ENCODE assay signal across 12 cellular contexts in the genomic region with DNA sequence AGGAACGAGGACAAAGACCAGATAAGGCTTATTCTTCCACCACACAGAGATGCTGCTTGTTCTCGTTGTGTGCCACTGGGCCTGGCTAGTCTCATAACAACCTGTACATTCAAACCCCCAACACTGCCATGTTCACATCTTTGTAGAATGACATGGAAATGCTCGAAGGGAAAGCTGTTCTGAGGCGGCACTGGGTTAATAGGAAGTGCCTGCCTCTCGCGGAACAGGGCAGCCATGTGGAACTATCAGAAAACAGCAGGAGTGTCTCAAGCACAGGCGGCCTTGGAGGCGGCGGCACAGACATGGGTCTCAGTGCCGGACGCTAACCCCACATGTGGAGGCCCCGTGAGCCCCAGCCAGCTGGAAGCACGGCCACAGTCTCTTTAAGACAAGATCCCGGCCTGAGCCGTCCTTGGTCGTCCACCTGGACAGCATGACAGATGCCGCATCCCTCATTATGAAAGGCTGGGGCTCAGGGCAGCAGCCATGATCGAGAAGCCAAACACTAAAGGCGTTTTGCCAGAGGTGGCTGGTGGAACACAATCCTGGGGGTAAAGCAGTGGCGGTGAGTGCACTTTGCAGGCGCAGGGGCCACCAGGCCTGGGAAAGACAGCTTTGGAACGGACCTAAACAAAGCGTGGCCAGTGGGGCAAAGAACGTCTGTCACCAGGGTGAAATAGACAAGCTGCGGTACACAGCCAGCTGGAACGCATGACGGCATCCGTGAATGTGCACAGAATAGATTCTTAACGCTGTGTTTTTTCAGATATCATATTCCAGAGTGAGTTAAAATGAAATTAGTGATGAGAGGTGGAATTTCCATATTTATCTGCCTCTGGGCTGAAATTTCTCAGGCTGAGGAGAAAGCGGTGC.
DNase-seq lines count a peak whose midpoint lies in the region; ATAC-seq and TF ChIP-seq lines count a peak whose summit lies in the region.
"Had no signal": no experiment of that assay in that cellular context is flagged by ENCODE, and none has a peak within 500 bp of the region (broad histone marks: within the 10 kb centered on the region; RNA-seq: fewer than 3 reads in every experiment).

No MANE protein-coding gene starts in this region.

- ATAC-seq in DND-41 (ENCODE audit: insufficient read depth, low read depth) (no peak), sciatic nerve (peak; percentile 41), GM21390 (IDR thresholded peaks at IDR 0.05; ENCODE audit: unreplicated experiment) (no peak)
- ATAC-seq: left colon had no signal

- no peak overlapping the region for H3K9ac ChIP-seq in DND-41 (ENCODE audit: low read depth, low read length)

- H3K4me1 ChIP-seq in DND-41 (ENCODE audit: insufficient read depth, low read length), result peaks cover 53% of the 10 kb centered on the region

- H3K9me3 ChIP-seq in DND-41 (ENCODE audit: insufficient read depth, low read length, severe bottlenecking), result no peaks in the 10 kb centered on the region
- H3K9me3 ChIP-seq: thoracic aorta had no signal

- H3K79me2 ChIP-seq in DND-41 (ENCODE audit: insufficient read depth, low read length), result peaks cover 100% of the 10 kb centered on the region

- TF ChIP-seq CTCF in DND-41 (IDR thresholded peaks at IDR 0.05; ENCODE audit: borderline replicate concordance, extremely low read depth, low read length, poor library complexity, severe bottlenecking), result no peak
- no peak for TF ChIP-seq CTCF in GM20000 (IDR thresholded peaks at IDR 0.05; ENCODE audit: extremely low read depth, missing control alignments)

- no peak for DNase-seq in DND-41
- peak; percentile 62 for DNase-seq in hepatic stellate cell (ENCODE audit: low spot score)
- no peak for DNase-seq in sciatic nerve (ENCODE audit: low spot score)
- no peak for DNase-seq in stimulated activated CD4-positive, alpha-beta T cell treated with anti-CD3 and anti-CD28 coated beads, Interleukin-4, amount 100 ng/mL, for 1 hour
- DNase-seq in GM20000 (ENCODE audit: low spot score), result no peak
- DNase-seq in NCI-H748 treated with DMSO at 0.1 percent for 48 hours (lab: John Stamatoyannopoulos, UW), result no peak
- DNase-seq: activated naive CD8-positive, alpha-beta T cell treated with anti-CD3 and anti-CD28 coated beads, Interleukin-2, amount 10 ng/mL, durations not matched to agents 7 days and 5 days; NCI-H1105 had no signal

- H4K20me1 ChIP-seq in DND-41 (ENCODE audit: insufficient read depth, low read length), result peaks cover 99% of the 10 kb centered on the region

- H3K36me3 ChIP-seq in DND-41 (ENCODE audit: insufficient read depth, low read length), result peaks cover 74% of the 10 kb centered on the region
- H3K36me3 ChIP-seq: thoracic aorta had no signal

- no peak overlapping the region for H2AFZ ChIP-seq in DND-41 (ENCODE audit: low read depth, low read length)

- H3K4me2 ChIP-seq in DND-41 (ENCODE audit: insufficient read depth, low read length), result no peak overlapping the region

- H3K27ac ChIP-seq in DND-41 (ENCODE audit: low read length) (peak overlapping the region; percentile 34; the same call in 1 of the 2 replicates), angular gyrus (ENCODE audit: low read depth, low read length) (peak overlapping the region; percentile 97)
- H3K27ac ChIP-seq: thoracic aorta had no signal

- H3K4me3 ChIP-seq in DND-41 (ENCODE audit: low read depth in 1 of 2, low read length in 2 of 2), result no peak overlapping the region
- H3K4me3 ChIP-seq: thoracic aorta had no signal

- intact Hi-C loops in sciatic nerve (cut with DNase I), result no loop called here

- H3K27me3 ChIP-seq in DND-41 (ENCODE audit: insufficient read depth, low read length, poor library complexity), result no peaks in the 10 kb centered on the region
